In the genomic region with DNA sequence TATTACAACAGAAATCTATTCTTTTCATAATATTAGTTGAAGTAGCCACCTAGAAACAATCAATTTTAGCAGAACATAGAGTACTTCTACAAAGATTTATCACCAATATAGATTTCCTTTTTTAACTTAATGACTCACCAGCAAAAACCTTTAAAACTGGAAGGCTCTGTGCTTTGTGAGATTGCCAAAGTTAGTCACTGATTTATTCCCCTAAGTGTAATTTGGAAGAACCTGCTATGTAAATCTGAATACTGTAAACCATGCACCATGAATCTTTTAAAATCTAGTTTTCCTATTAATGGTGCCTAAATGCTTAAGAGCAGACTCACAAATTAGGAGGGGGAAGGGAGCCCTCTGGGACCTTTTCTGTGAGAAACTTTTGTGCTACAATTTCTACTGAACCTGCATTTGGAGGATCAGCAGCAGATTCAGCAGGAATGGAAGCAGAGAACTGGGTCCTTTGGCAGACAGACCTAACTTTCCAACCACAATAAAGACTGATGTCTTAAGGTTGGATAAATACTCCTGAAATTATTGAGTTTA, we compare ENCODE assay signal across 12 cellular contexts. TPM values are rescaled to one million over a fixed set of nuclear protein-coding genes. Genes with fewer than 3 reads are reported as not detected.
DNase-seq lines count a peak whose midpoint lies in the region; ATAC-seq, FAIRE-seq and TF ChIP-seq lines count a peak whose summit lies in the region.
"Had no signal": no experiment of that assay in that cellular context is flagged by ENCODE, and none has a peak within 500 bp of the region (broad histone marks: within the 10 kb centered on the region; RNA-seq: fewer than 3 reads in every experiment).

No MANE protein-coding gene starts in this region.

- H3K4me1 ChIP-seq in kidney (ENCODE audit: control insufficient read depth in 1 of 2, insufficient read depth in 1 of 2, low read depth in 1 of 2, low read length in 2 of 2): peaks cover 7 to 18% of the 10 kb centered on the region in 2 donors
- peaks cover 35% of the 10 kb centered on the region for H3K4me1 ChIP-seq in stomach smooth muscle (ENCODE audit: control insufficient read depth, insufficient read depth, low read length)
- no peaks in the 10 kb centered on the region for H3K4me1 ChIP-seq in CD8-positive, alpha-beta T cell (ENCODE audit: insufficient read depth, low read length)

- no peak for FAIRE-seq in bronchial epithelial cell (lab: Jason Lieb, UNC)
- peak; percentile 84 for FAIRE-seq in kidney (lab: Jason Lieb, UNC)

- H3K9me3 Mint-ChIP-seq in CD8-positive, alpha-beta T cell: no peaks in the 10 kb centered on the region

- H3K4me1 Mint-ChIP-seq in CD8-positive, alpha-beta T cell (ENCODE audit: low read depth): no peaks in the 10 kb centered on the region

- peak; percentile 23 for DNase-seq in HS-5 (ENCODE audit: low read depth)
- peak; percentile 68 for DNase-seq in bronchial epithelial cell (ENCODE audit: low read depth)
- no peak for DNase-seq in kidney
- no peak for DNase-seq in KBM-7
- DNase-seq in CD8-positive, alpha-beta T cell: no peak
- DNase-seq: GOT3, NCI-H1092, occipital lobe, T1000 had no signal

- no peaks in the 10 kb centered on the region for H3K36me3 Mint-ChIP-seq in CD8-positive, alpha-beta T cell

- in situ Hi-C loops in KBM-7 (cut with MboI; ENCODE audit: low pct_unique_long_range_greater_than_20kb, low sequenced_read_pairs): no loop called here

- TF ChIP-seq CTCF in bronchial epithelial cell (IDR thresholded peaks at IDR 0.05; ENCODE audit: insufficient read depth, low read length, severe bottlenecking): no peak
- TF ChIP-seq CTCF in kidney (IDR thresholded peaks at IDR 0.05; ENCODE audit: borderline replicate concordance, extremely low read depth, insufficient read depth): no peak
- no peak for TF ChIP-seq CTCF in CD8-positive, alpha-beta T cell (IDR thresholded peaks at IDR 0.05)

- H3K27ac ChIP-seq in kidney (ENCODE audit: low read depth in 2 of 2, low read length in 2 of 2) (peak overlapping the region in 1 of 2 donors; percentile 53), stomach smooth muscle (ENCODE audit: low read length) (peak overlapping the region; percentile 74)
- no peak overlapping the region for H3K27ac ChIP-seq in CD8-positive, alpha-beta T cell (ENCODE audit: low read depth, low read length)

- no peak overlapping the region for H3K4me3 Mint-ChIP-seq in CD8-positive, alpha-beta T cell

- no peaks in the 10 kb centered on the region for H3K36me3 ChIP-seq in bronchial epithelial cell (ENCODE audit: control insufficient read depth, insufficient read depth, low read length)
- no peaks in the 10 kb centered on the region for H3K36me3 ChIP-seq in kidney (ENCODE audit: control insufficient read depth in 1 of 2, insufficient read depth in 2 of 2, low read length in 2 of 2)
- no peaks in the 10 kb centered on the region for H3K36me3 ChIP-seq in stomach smooth muscle (ENCODE audit: control insufficient read depth in 2 of 2, insufficient read depth in 2 of 2, low read length in 2 of 2)
- no peaks in the 10 kb centered on the region for H3K36me3 ChIP-seq in CD8-positive, alpha-beta T cell (ENCODE audit: insufficient read depth, low read length)

- intact Hi-C loops in kidney (cut with DNase I): no loop called here
- intact Hi-C loops in CD8-positive, alpha-beta T cell (cut with DNase I, micrococcal nuclease): no loop called here

- H3K9ac ChIP-seq in kidney (ENCODE audit: low read length in 2 of 2): no peak overlapping the region
- H3K9ac ChIP-seq in stomach smooth muscle (ENCODE audit: low read length in 2 of 2): peak overlapping the region in 1 of 2 donors; percentile 59

- H3K27me3 Mint-ChIP-seq in CD8-positive, alpha-beta T cell (ENCODE audit: low read depth): no peaks in the 10 kb centered on the region

- H3K4me3 ChIP-seq in bronchial epithelial cell (ENCODE audit: low read depth, low read length): no peak overlapping the region
- H3K4me3 ChIP-seq in kidney (ENCODE audit: low read length in 2 of 2): no peak overlapping the region
- H3K4me3 ChIP-seq in stomach smooth muscle (ENCODE audit: low read length in 2 of 2): no peak overlapping the region
- H3K4me3 ChIP-seq in CD8-positive, alpha-beta T cell (ENCODE audit: low read depth, low read length): no peak overlapping the region

- no peaks in the 10 kb centered on the region for H3K9me3 ChIP-seq in kidney (ENCODE audit: control insufficient read depth in 1 of 2, low read length in 2 of 2)
- H3K9me3 ChIP-seq in stomach smooth muscle (ENCODE audit: control insufficient read depth in 2 of 2, low read length in 2 of 2): no peaks in the 10 kb centered on the region
- H3K9me3 ChIP-seq in CD8-positive, alpha-beta T cell (ENCODE audit: low read length): no peaks in the 10 kb centered on the region

- H3K27me3 ChIP-seq in bronchial epithelial cell (ENCODE audit: control insufficient read depth, insufficient read depth, low read length) (no peaks in the 10 kb centered on the region), stomach smooth muscle (ENCODE audit: control insufficient read depth in 1 of 2, insufficient read depth in 2 of 2, low read length in 2 of 2) (no peaks in the 10 kb centered on the region)
- H3K27me3 ChIP-seq in CD8-positive, alpha-beta T cell (ENCODE audit: insufficient read depth, low read length): no peaks in the 10 kb centered on the region

- POLR2A ChIA-PET in CD8-positive, alpha-beta T cell (lab: Charles Lee): no interaction called here

- ATAC-seq in GM21528 (IDR thresholded peaks at IDR 0.05; ENCODE audit: low FRiP score, unreplicated experiment) (no peak), HG03097 (IDR thresholded peaks at IDR 0.05; ENCODE audit: low FRiP score, unreplicated experiment) (no peak)
- no peak for ATAC-seq in CD8-positive, alpha-beta T cell

- no peak overlapping the region for H3K27ac Mint-ChIP-seq in CD8-positive, alpha-beta T cell

- CTCF ChIA-PET in CD8-positive, alpha-beta T cell (lab: Charles Lee): no interaction called here

RNA-seq across cellular contexts. Expression of a gene that starts 57.7 kb away (rescaled TPM):
- total RNA-seq in bronchial epithelial cell (21.1 and 32.8 TPM in 2 replicates), kidney (232 TPM)
- polyA plus RNA-seq in kidney (ENCODE audit: insufficient read depth, low read depth, low replicate concordance): 72.0 TPM
- 1,000 to 10,000 TPM; 1,160 to 1,236 TPM for total RNA-seq in CD8-positive, alpha-beta T cell

RNA-seq across cellular contexts. Expression of a gene that starts 59.4 kb away (rescaled TPM):
- 19.7 and 20.8 TPM in 2 replicates for total RNA-seq in bronchial epithelial cell
- 13.8 TPM for total RNA-seq in kidney
- 5.4 TPM for polyA plus RNA-seq in kidney (ENCODE audit: insufficient read depth, low read depth, low replicate concordance)
- total RNA-seq in CD8-positive, alpha-beta T cell: 10 to 100 TPM; 10.1 to 10.3 TPM

Comparison
In these comparisons a context has a peak if more than half of its experiments do, and no peak if none do; other contexts are left out.
1. DNase-seq: peak in HS-5 (single experiment) and bronchial epithelial cell (single experiment); none in kidney (single experiment), KBM-7 (single experiment) and CD8-positive, alpha-beta T cell (0 of 7).